9 cellular contexts compared by ENCODE assay signal in the genomic region with DNA sequence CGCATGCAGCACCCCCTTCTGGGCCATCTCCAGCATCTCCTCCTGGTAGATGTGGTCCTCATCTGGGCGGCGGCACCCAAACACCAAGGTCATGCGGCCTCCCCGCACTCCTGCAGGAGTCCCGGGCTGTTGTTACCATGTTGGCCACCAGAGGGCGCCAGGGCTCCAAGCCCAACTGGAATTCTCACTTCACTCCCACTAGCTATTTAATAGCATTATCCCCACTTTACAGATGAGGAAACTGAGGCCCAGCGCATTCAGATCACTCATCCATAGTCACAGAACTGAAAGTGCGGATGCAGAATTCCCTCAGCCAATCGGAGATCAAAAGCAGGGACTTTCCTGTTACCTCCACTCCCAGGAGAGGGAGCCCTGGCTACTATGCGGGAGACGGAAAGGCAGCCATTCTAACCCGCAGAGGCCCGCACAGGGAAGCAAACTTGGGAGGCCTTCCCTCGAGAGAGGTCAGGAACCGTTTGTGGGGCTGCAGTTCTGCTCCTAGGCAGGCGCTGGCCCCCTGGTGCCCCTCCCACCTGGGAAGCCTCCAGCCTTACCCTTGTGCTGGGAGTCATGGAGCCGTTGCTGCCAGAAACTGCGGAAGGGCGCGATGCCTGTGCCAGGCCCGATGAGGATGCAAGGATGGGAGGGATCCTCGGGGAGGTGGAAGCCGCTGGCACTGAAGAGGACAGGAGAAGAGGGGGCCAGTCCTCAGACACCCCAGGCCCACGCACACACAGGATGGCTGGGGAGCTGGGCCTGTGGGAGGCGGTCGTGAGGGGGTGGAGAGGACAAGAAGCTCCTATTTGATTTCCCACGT. TPM values are rescaled to one million over a fixed set of nuclear protein-coding genes. Genes with fewer than 3 reads are reported as not detected.
DNase-seq lines count a peak whose midpoint lies in the region; ATAC-seq, FAIRE-seq and TF ChIP-seq lines count a peak whose summit lies in the region.
"Had no signal": no experiment of that assay in that cellular context is flagged by ENCODE, and none has a peak within 500 bp of the region (broad histone marks: within the 10 kb centered on the region; RNA-seq: fewer than 3 reads in every experiment).

No MANE protein-coding gene starts in this region.

- intact Hi-C loops in right cardiac atrium (cut with DNase I), result loop anchor here in 2 of 4 donors (5.0 kb wide), 1 partner anchor 117 kb away; no protein-coding TSS in a partner anchor
- intact Hi-C loops in gastrocnemius medialis (cut with DNase I; ENCODE audit: low total_unique reads), result loop anchor here (2.0 kb wide), 1 partner anchor 121 kb away; no protein-coding TSS in a partner anchor

- H3K9me3 ChIP-seq in right cardiac atrium (ENCODE audit: control insufficient read depth, low read length) (no peaks in the 10 kb centered on the region), gastrocnemius medialis (no peaks in the 10 kb centered on the region)

- 44% methylated on average over 28 of the region's 28 CpGs for WGBS in right cardiac atrium

- TF ChIP-seq CTCF in D721Med (IDR thresholded peaks at IDR 0.05; ENCODE audit: insufficient read depth, missing control alignments), result peak; percentile 89
- peak; percentile 63 for TF ChIP-seq CTCF in HL-60 (IDR thresholded peaks at IDR 0.05; ENCODE audit: insufficient read depth, low read length)
- TF ChIP-seq CTCF in gastrocnemius medialis (IDR thresholded peaks at IDR 0.05 in 4 of 5, conservative IDR thresholded peaks at IDR 0.05 in 1 of 5), result peak; percentile 41 to 89 (median 75)

- FAIRE-seq in D721Med (lab: Jason Lieb, UNC), result no peak

- H3K27me3 ChIP-seq in HL-60 (ENCODE audit: insufficient read depth, poor library complexity, severe bottlenecking) (no peaks in the 10 kb centered on the region), right cardiac atrium (ENCODE audit: control insufficient read depth, insufficient read depth) (no peaks in the 10 kb centered on the region), gastrocnemius medialis (no peaks in the 10 kb centered on the region)

- in situ Hi-C loops in gastrocnemius medialis (cut with MboI; ENCODE audit: low sequenced_read_pairs in 4 of 4), result loop anchor here in 1 of 4 donors (25.0 kb wide), 1 partner anchor 98 kb away; no protein-coding TSS in a partner anchor

- H3K27ac ChIP-seq in HL-60 (replicated peaks), result no peak overlapping the region
- H3K27ac ChIP-seq in right cardiac atrium (ENCODE audit: low read length), result no peak overlapping the region
- H3K27ac ChIP-seq in gastrocnemius medialis, result no peak overlapping the region

- no peaks in the 10 kb centered on the region for H3K36me3 ChIP-seq in gastrocnemius medialis

- no peak for TF ChIP-seq POLR2A in gastrocnemius medialis (IDR thresholded peaks at IDR 0.05)

- ATAC-seq in right cardiac atrium (peak in 1 of 2 donors; percentile 55), gastrocnemius medialis (no peak), HG03159 (IDR thresholded peaks at IDR 0.05; ENCODE audit: unreplicated experiment) (no peak)

- no peak overlapping the region for H3K4me3 ChIP-seq in HL-60 (replicated peaks; ENCODE audit: insufficient read depth, low read length)
- no peak overlapping the region for H3K4me3 ChIP-seq in right cardiac atrium (ENCODE audit: low read length)
- no peak overlapping the region for H3K4me3 ChIP-seq in gastrocnemius medialis

- H3K4me1 ChIP-seq in right cardiac atrium (ENCODE audit: control insufficient read depth, insufficient read depth, low read length) (no peaks in the 10 kb centered on the region), gastrocnemius medialis (no peaks in the 10 kb centered on the region)

- peak; percentile 58 for DNase-seq in D721Med (ENCODE audit: insufficient read length, low spot score)
- peak; percentile 8 to 53 for DNase-seq in HL-60 (ENCODE audit: low read depth in 1 of 2, low spot score in 1 of 2)
- DNase-seq in SW 1271 (lab: John Stamatoyannopoulos, UW), result peak; percentile 35 to 57
- DNase-seq in activated naive CD8-positive, alpha-beta T cell treated with anti-CD3 and anti-CD28 coated beads, Interleukin-2, amount 50 U/mL, for 16 hours (ENCODE audit: low read depth, low spot score), result peak; percentile 37
- peak; percentile 55 to 87 (median 86) for DNase-seq in right cardiac atrium
- DNase-seq in gastrocnemius medialis, result peak in 1 of 2 donors; percentile 40
- no peak for DNase-seq in cerebellar nuclear complex (lab: John Stamatoyannopoulos, UW)

RNA-seq across cellular contexts. Expression of gene NOS2, which starts 40.1 kb away (rescaled TPM):
- total RNA-seq in right cardiac atrium, result under 1 TPM in 2 of 4 donors, not detected in 2; 0.08 to 0.09 TPM
- 0.02 TPM for polyA plus RNA-seq in right cardiac atrium
- under 1 TPM in 3 of 4 donors, not detected in 1; 0.07 to 0.68 (median 0.31) TPM for total RNA-seq in gastrocnemius medialis
- total RNA-seq: T-helper 2 cell treated with Interferon-gamma antibody and Interleukin-4, amounts not matched to agents 100 ng/mL and 5 ng/mL, for 36 hours had no signal

Comparison
In these comparisons a context has a peak if more than half of its experiments do, and no peak if none do; other contexts are left out.
1. DNase-seq: peak in D721Med (single experiment), HL-60 (2 of 2), SW 1271 (2 of 2), activated naive CD8-positive, alpha-beta T cell treated with anti-CD3 and anti-CD28 coated beads, Interleukin-2, amount 50 U/mL, for 16 hours (single experiment) and right cardiac atrium (3 of 3); none in cerebellar nuclear complex (0 of 2).
2. Peak in every context shown above with its lines, with median percentiles within 50 percentile points of each other: CTCF ChIP-seq.